Comparison of ENCODE assay signal across 31 cellular contexts in genomic region chr6:144820270-144820669, GRCh38.
A peak's percentile ranks its signal among the peaks of the same experiment; 100 is the strongest.
DNase-seq lines count a peak whose midpoint lies in the region; ATAC-seq and TF ChIP-seq lines count a peak whose summit lies in the region.
"Had no signal": no experiment of that assay in that cellular context is flagged by ENCODE, and none has a peak within 500 bp of the region (broad histone marks: within the 10 kb centered on the region; RNA-seq: fewer than 3 reads in every experiment).

No MANE protein-coding gene starts in this region.

- H3K9me3 Mint-ChIP-seq in central memory CD8-positive, alpha-beta T cell: no peaks in the 10 kb centered on the region
- H3K9me3 Mint-ChIP-seq: activated naive CD4-positive, alpha-beta T cell treated with anti-CD3 and anti-CD28 coated beads, Interleukin-2, amount 50 U/mL, for 24 hours; memory B cell; stimulated activated naive B cell treated with anti-CD40 and anti-IgM and Interleukin-4, amounts not matched to agents 10 μg/mL and 1 μg/mL and 100 μg/mL, for 72 hours had no signal

- no peak for TF ChIP-seq POLR2A in adrenal gland (IDR thresholded peaks at IDR 0.05)

- TF ChIP-seq CTCF in adrenal gland (IDR thresholded peaks at IDR 0.05): no peak

- H3K27me3 Mint-ChIP-seq in central memory CD8-positive, alpha-beta T cell: no peaks in the 10 kb centered on the region
- H3K27me3 Mint-ChIP-seq: activated CD4-positive, alpha-beta T cell treated with anti-CD3 and anti-CD28 coated beads for 36 hours; activated naive CD4-positive, alpha-beta T cell treated with anti-CD3 and anti-CD28 coated beads, Interleukin-2, amount 50 U/mL, for 24 hours; memory B cell; stimulated activated naive B cell treated with anti-CD40 and anti-IgM and Interleukin-4, amounts not matched to agents 10 μg/mL and 1 μg/mL and 100 μg/mL, for 72 hours had no signal

- H3K36me3 ChIP-seq in MG63 (no peaks in the 10 kb centered on the region), adrenal gland (replicated peaks in 1 of 2) (no peaks in the 10 kb centered on the region)
- H3K36me3 ChIP-seq: colonic mucosa, ovary had no signal

- ATAC-seq in GM19468 (IDR thresholded peaks at IDR 0.05; ENCODE audit: extremely low read depth, unreplicated experiment): peak; percentile 50
- peak; percentile 52 for ATAC-seq in central memory CD8-positive, alpha-beta T cell (replicated peaks; ENCODE audit: extremely low read depth, poor library complexity, severe bottlenecking)
- ATAC-seq: activated CD4-positive, alpha-beta T cell treated with anti-CD3 and anti-CD28 coated beads for 36 hours; left lobe of liver had no signal

- 74 to 83% (median 77%) methylated on average over 1 of the region's 1 CpG for WGBS in adrenal gland, 4 donors

- no peaks in the 10 kb centered on the region for H3K4me1 ChIP-seq in adrenal gland (replicated peaks in 1 of 2)
- H3K4me1 ChIP-seq: colonic mucosa, suprapubic skin, upper lobe of left lung had no signal

- H3K27ac Mint-ChIP-seq in central memory CD8-positive, alpha-beta T cell (ENCODE audit: low read depth): peak overlapping the region; percentile 59
- H3K27ac Mint-ChIP-seq: activated CD4-positive, alpha-beta T cell treated with anti-CD3 and anti-CD28 coated beads for 36 hours; activated naive CD4-positive, alpha-beta T cell treated with anti-CD3 and anti-CD28 coated beads, Interleukin-2, amount 50 U/mL, for 24 hours; memory B cell; stimulated activated naive B cell treated with anti-CD40 and anti-IgM and Interleukin-4, amounts not matched to agents 10 μg/mL and 1 μg/mL and 100 μg/mL, for 72 hours had no signal

- no peak overlapping the region for H3K4me3 Mint-ChIP-seq in central memory CD8-positive, alpha-beta T cell
- H3K4me3 Mint-ChIP-seq: activated CD4-positive, alpha-beta T cell treated with anti-CD3 and anti-CD28 coated beads for 36 hours; activated naive CD4-positive, alpha-beta T cell treated with anti-CD3 and anti-CD28 coated beads, Interleukin-2, amount 50 U/mL, for 24 hours; memory B cell; stimulated activated naive B cell treated with anti-CD40 and anti-IgM and Interleukin-4, amounts not matched to agents 10 μg/mL and 1 μg/mL and 100 μg/mL, for 72 hours had no signal

- H3K36me3 Mint-ChIP-seq in central memory CD8-positive, alpha-beta T cell (ENCODE audit: insufficient read depth): peaks cover 31% of the 10 kb centered on the region

- H3K4me1 Mint-ChIP-seq in central memory CD8-positive, alpha-beta T cell: peaks cover 32% of the 10 kb centered on the region
- H3K4me1 Mint-ChIP-seq: activated CD4-positive, alpha-beta T cell treated with anti-CD3 and anti-CD28 coated beads for 36 hours; memory B cell had no signal

- DNase-seq in GM03348 (ENCODE audit: low spot score) (peak; percentile 36), MG63 (peak; percentile 4), NCI-H2107 (lab: John Stamatoyannopoulos, UW) (no peak), adrenal gland (no peak), SKM-1 (lab: John Stamatoyannopoulos, UW; ENCODE audit: unreplicated experiment) (no peak)
- no peak for DNase-seq in central memory CD8-positive, alpha-beta T cell (ENCODE audit: low spot score in 2 of 2)
- DNase-seq: activated CD4-positive, alpha-beta T cell treated with anti-CD3 and anti-CD28 coated beads for 36 hours; anterior cingulate cortex; colonic mucosa; COR-L47; DMS53; effector CD8-positive, alpha-beta T cell; H7; KBM-7; NCI-H1105 treated with DMSO at 0.1 percent for 48 hours; NCI-H2029; NCI-H526; ovary; PC-9; retina; SHP77; stimulated activated naive B cell treated with anti-CD40 and anti-IgM and Interleukin-4, amounts not matched to agents 10 μg/mL and 1 μg/mL and 100 μg/mL, for 72 hours; SW 1271; upper lobe of left lung had no signal

- H3K4me3 ChIP-seq in MG63 (no peak overlapping the region), adrenal gland (no peak overlapping the region)
- H3K4me3 ChIP-seq: colonic mucosa, ovary, PC-9, skin epidermis, suprapubic skin, upper lobe of left lung had no signal

- intact Hi-C loops in adrenal gland (cut with DNase I): no loop called here

- H3K27ac ChIP-seq in adrenal gland: no peak overlapping the region
- H3K27ac ChIP-seq: C4-2B, colonic mucosa, ovary, PC-9, skin epidermis, suprapubic skin, upper lobe of left lung had no signal

- H3K9me3 ChIP-seq in MG63 (no peaks in the 10 kb centered on the region), adrenal gland (replicated peaks in 1 of 3) (no peaks in the 10 kb centered on the region)
- H3K9me3 ChIP-seq: colonic mucosa, ovary, suprapubic skin, upper lobe of left lung had no signal

- no peaks in the 10 kb centered on the region for H3K27me3 ChIP-seq in MG63
- no peaks in the 10 kb centered on the region for H3K27me3 ChIP-seq in adrenal gland
- H3K27me3 ChIP-seq: colonic mucosa, ovary, suprapubic skin, upper lobe of left lung had no signal

Comparison
In these comparisons a context has a peak if more than half of its experiments do, and no peak if none do; other contexts are left out.
1. DNase-seq: peak in GM03348 (single experiment) and MG63 (single experiment); none in central memory CD8-positive, alpha-beta T cell (0 of 2), NCI-H2107 (single experiment), adrenal gland (0 of 7) and SKM-1 (single experiment).